ENCODE assay signal across 1 cellular context in the genomic region with DNA sequence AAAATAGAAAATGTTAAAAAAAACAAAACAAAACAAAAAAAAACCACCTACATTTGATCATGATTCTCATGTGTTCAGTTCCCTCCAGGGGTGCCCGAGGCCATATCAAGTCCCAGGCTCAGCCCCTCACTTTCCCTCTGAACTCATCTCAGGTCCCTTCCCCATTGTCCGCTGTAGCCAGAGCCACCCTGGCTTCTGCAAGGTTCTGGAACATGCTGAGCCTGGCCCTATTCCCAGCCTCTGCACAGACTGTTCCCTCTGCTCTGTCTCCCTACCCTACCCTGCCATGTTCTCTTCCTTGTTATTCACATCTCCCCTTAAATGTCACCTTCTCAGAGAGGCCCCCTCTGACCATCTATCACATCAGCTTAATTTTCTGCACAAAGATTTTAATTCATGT.
TF ChIP-seq lines count a peak whose summit lies in the region.

No MANE protein-coding gene starts in this region.

TF ChIP-seq in HepG2, 621 proteins besides CTCF, POLR2A, EP300 and RAD21:
- TF ChIP-seq, protein P1, sequence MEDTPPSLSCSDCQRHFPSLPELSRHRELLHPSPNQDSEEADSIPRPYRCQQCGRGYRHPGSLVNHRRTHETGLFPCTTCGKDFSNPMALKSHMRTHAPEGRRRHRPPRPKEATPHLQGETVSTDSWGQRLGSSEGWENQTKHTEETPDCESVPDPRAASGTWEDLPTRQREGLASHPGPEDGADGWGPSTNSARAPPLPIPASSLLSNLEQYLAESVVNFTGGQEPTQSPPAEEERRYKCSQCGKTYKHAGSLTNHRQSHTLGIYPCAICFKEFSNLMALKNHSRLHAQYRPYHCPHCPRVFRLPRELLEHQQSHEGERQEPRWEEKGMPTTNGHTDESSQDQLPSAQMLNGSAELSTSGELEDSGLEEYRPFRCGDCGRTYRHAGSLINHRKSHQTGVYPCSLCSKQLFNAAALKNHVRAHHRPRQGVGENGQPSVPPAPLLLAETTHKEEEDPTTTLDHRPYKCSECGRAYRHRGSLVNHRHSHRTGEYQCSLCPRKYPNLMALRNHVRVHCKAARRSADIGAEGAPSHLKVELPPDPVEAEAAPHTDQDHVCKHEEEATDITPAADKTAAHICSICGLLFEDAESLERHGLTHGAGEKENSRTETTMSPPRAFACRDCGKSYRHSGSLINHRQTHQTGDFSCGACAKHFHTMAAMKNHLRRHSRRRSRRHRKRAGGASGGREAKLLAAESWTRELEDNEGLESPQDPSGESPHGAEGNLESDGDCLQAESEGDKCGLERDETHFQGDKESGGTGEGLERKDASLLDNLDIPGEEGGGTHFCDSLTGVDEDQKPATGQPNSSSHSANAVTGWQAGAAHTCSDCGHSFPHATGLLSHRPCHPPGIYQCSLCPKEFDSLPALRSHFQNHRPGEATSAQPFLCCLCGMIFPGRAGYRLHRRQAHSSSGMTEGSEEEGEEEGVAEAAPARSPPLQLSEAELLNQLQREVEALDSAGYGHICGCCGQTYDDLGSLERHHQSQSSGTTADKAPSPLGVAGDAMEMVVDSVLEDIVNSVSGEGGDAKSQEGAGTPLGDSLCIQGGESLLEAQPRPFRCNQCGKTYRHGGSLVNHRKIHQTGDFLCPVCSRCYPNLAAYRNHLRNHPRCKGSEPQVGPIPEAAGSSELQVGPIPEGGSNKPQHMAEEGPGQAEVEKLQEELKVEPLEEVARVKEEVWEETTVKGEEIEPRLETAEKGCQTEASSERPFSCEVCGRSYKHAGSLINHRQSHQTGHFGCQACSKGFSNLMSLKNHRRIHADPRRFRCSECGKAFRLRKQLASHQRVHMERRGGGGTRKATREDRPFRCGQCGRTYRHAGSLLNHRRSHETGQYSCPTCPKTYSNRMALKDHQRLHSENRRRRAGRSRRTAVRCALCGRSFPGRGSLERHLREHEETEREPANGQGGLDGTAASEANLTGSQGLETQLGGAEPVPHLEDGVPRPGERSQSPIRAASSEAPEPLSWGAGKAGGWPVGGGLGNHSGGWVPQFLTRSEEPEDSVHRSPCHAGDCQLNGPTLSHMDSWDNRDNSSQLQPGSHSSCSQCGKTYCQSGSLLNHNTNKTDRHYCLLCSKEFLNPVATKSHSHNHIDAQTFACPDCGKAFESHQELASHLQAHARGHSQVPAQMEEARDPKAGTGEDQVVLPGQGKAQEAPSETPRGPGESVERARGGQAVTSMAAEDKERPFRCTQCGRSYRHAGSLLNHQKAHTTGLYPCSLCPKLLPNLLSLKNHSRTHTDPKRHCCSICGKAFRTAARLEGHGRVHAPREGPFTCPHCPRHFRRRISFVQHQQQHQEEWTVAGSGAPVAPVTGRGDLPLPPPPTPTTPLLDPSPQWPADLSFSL (CRISPR knock-in tag; IDR thresholded peaks at IDR 0.05), result no peak
- TF ChIP-seq ZFP91 (CRISPR knock-in tag; IDR thresholded peaks at IDR 0.05; ENCODE audit: borderline replicate concordance) (no peak), BHLHE40 (IDR thresholded peaks at IDR 0.05; ENCODE audit: low read length) (no peak), SOX6 (IDR thresholded peaks at IDR 0.05) (no peak), SOX6 (CRISPR knock-in tag; IDR thresholded peaks at IDR 0.05) (no peak), PHF8 (CRISPR knock-in tag; IDR thresholded peaks at IDR 0.05) (no peak), ZNF281 (CRISPR knock-in tag; IDR thresholded peaks at IDR 0.05; ENCODE audit: borderline replicate concordance) (no peak), MAFK (conservative IDR thresholded peaks at IDR 0.05 in 1 of 2, IDR thresholded peaks at IDR 0.05 in 1 of 2; ENCODE audit: low read length in 2 of 2) (no peak)
